Comparison of ENCODE assay signal across 20 cellular contexts in the genomic region with DNA sequence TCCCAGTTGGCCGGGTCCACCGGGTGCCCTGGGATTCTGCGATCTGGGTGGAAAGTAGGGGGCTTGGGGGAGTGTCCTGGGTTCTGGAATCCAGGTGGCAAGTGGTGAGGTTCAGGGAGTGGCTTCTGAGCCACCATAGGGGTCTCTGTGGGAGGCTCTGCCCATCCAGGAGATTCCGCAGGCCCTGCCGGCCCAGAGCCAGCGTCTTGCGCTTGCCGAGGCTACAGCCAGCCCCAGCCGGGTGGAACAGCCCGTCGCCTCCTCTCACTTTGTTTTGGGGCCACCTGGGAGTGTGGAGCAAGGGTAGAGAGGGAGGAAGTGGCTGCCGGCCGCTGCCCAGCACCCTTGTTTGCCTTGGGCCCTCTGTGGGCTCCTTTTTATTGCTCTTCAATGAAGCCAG.
A peak's percentile ranks its signal among the peaks of the same experiment; 100 is the strongest.
DNase-seq lines count a peak whose midpoint lies in the region; ATAC-seq and TF ChIP-seq lines count a peak whose summit lies in the region.
"Had no signal": no experiment of that assay in that cellular context is flagged by ENCODE, and none has a peak within 500 bp of the region (broad histone marks: within the 10 kb centered on the region; RNA-seq: fewer than 3 reads in every experiment).

No MANE protein-coding gene starts in this region.

- H3K36me3 Mint-ChIP-seq in Caco-2 (ENCODE audit: insufficient read depth, unreplicated experiment) = peaks cover 58% of the 10 kb centered on the region
- H3K36me3 Mint-ChIP-seq in activated T-helper 17 cell treated with anti-CD3 and anti-CD28 coated beads, Interleukin-2, amount 50 U/mL, for 72 hours (ENCODE audit: low read depth) = no peaks in the 10 kb centered on the region
- H3K36me3 Mint-ChIP-seq: activated naive CD4-positive, alpha-beta T cell treated with anti-CD3 and anti-CD28 coated beads, Interleukin-2, amount 50 U/mL, for 72 hours; CD4-positive, alpha-beta memory T cell had no signal

- no peak overlapping the region for H3K4ac ChIP-seq in mesenchymal stem cell (ENCODE audit: low read depth in 1 of 2, low read length in 2 of 2)

- H4K8ac ChIP-seq in mesenchymal stem cell (ENCODE audit: low read length) = no peak overlapping the region

- no peak overlapping the region for H4K91ac ChIP-seq in mesenchymal stem cell (ENCODE audit: low read length)

- WGBS in esophagus squamous epithelium, 2 donors = 73% methylated on average over 7 of the region's 13 CpGs; no CpG with 5 or more reads in 1 of the 2 donors
- 95% methylated on average over 12 of the region's 13 CpGs for WGBS in mesenchymal stem cell
- 70 to 86% (median 81%) methylated on average over 10 to 13 of the region's 13 CpGs for WGBS in spleen, 5 donors

- H3K4me1 Mint-ChIP-seq in Caco-2 (ENCODE audit: low read depth, unreplicated experiment) = peaks cover under 1% of the 10 kb centered on the region
- H3K4me1 Mint-ChIP-seq in activated T-helper 17 cell treated with anti-CD3 and anti-CD28 coated beads, Interleukin-2, amount 50 U/mL, for 72 hours = no peaks in the 10 kb centered on the region
- H3K4me1 Mint-ChIP-seq: CD4-positive, alpha-beta memory T cell; central memory CD8-positive, alpha-beta T cell had no signal

- no peak for TF ChIP-seq CTCF in Caco-2 (IDR thresholded peaks at IDR 0.05; ENCODE audit: insufficient read depth in 1 of 2, low read depth in 1 of 2, low read length in 1 of 2, severe bottlenecking in 1 of 2, unreplicated experiment in 1 of 2)
- TF ChIP-seq CTCF in esophagus squamous epithelium (IDR thresholded peaks at IDR 0.05) = no peak
- no peak for TF ChIP-seq CTCF in spleen (IDR thresholded peaks at IDR 0.05 in 8 of 11, conservative IDR thresholded peaks at IDR 0.05 in 3 of 11)

- DNase-seq in Caco-2 (no peak), esophagus squamous epithelium (lab: John Stamatoyannopoulos, UW) (no peak), mesenchymal stem cell (no peak), spleen (no peak), left lobe of liver (ENCODE audit: low spot score) (no peak), HEK293T (ENCODE audit: extremely low spot score) (no peak)
- DNase-seq: activated CD4-positive, alpha-beta T cell treated with anti-CD3 and anti-CD28 coated beads for 1 hour; CD4-positive, alpha-beta memory T cell; GOT3; head of caudate nucleus; kidney glomerular epithelial cell; NCI-H1105; nephron progenitor cell; SHP77; stimulated activated naive CD4-positive, alpha-beta T cell had no signal

- H3K4me1 ChIP-seq in Caco-2 (no peaks in the 10 kb centered on the region), esophagus squamous epithelium (peaks cover 6 to 24% (median 10%) of the 10 kb centered on the region in 3 donors), mesenchymal stem cell (ENCODE audit: control insufficient read depth, insufficient read depth, low read depth, low read length) (peaks cover 5% of the 10 kb centered on the region), spleen (peaks cover 0 to 22% (median 4%) of the 10 kb centered on the region in 6 donors)

- H3K18ac ChIP-seq in mesenchymal stem cell (ENCODE audit: low read depth in 1 of 2, low read length in 2 of 2) = no peak overlapping the region

- no peak overlapping the region for H2BK12ac ChIP-seq in mesenchymal stem cell (ENCODE audit: low read length in 2 of 2)

- H3K27ac ChIP-seq in esophagus squamous epithelium (peak overlapping the region; percentile 59 to 75 (median 69)), mesenchymal stem cell (ENCODE audit: low read length, poor library complexity, severe bottlenecking) (no peak overlapping the region), spleen (peak overlapping the region in 7 of 8 donors; percentile 2 to 62 (median 51))

- H3K4me3 Mint-ChIP-seq in Caco-2 (ENCODE audit: unreplicated experiment) = no peak overlapping the region
- no peak overlapping the region for H3K4me3 Mint-ChIP-seq in activated T-helper 17 cell treated with anti-CD3 and anti-CD28 coated beads, Interleukin-2, amount 50 U/mL, for 72 hours
- H3K4me3 Mint-ChIP-seq: CD4-positive, alpha-beta memory T cell; central memory CD8-positive, alpha-beta T cell; nephron progenitor cell; T-helper 1 cell treated with Interleukin-12 subunit alpha and Interleukin-12 subunit beta and Interleukin-4 antibody, amounts not matched to agents 30 μg/mL and 1 μg/mL, for 36 hours had no signal

- no peak overlapping the region for H2BK15ac ChIP-seq in mesenchymal stem cell (ENCODE audit: low read depth, poor library complexity, severe bottlenecking)

- peak overlapping the region; percentile 20 for H3K27ac Mint-ChIP-seq in Caco-2 (ENCODE audit: unreplicated experiment)
- no peak overlapping the region for H3K27ac Mint-ChIP-seq in activated T-helper 17 cell treated with anti-CD3 and anti-CD28 coated beads, Interleukin-2, amount 50 U/mL, for 72 hours
- H3K27ac Mint-ChIP-seq: activated naive CD4-positive, alpha-beta T cell treated with anti-CD3 and anti-CD28 coated beads, Interleukin-2, amount 50 U/mL, for 72 hours; nephron progenitor cell; T-helper 1 cell treated with Interleukin-12 subunit alpha and Interleukin-12 subunit beta and Interleukin-4 antibody, amounts not matched to agents 30 μg/mL and 1 μg/mL, for 36 hours had no signal

- no peaks in the 10 kb centered on the region for H3K9me3 ChIP-seq in Caco-2
- H3K9me3 ChIP-seq in esophagus squamous epithelium = no peaks in the 10 kb centered on the region
- no peaks in the 10 kb centered on the region for H3K9me3 ChIP-seq in mesenchymal stem cell (ENCODE audit: control insufficient read depth, low read length)
- no peaks in the 10 kb centered on the region for H3K9me3 ChIP-seq in spleen

- no peak overlapping the region for H2BK120ac ChIP-seq in mesenchymal stem cell (ENCODE audit: low read depth, low read length)

- H2AK5ac ChIP-seq in mesenchymal stem cell (ENCODE audit: low read length, severe bottlenecking) = no peak overlapping the region

- H3K23ac ChIP-seq in mesenchymal stem cell (ENCODE audit: low read length in 2 of 2) = no peak overlapping the region

- intact Hi-C loops in Caco-2 (cut with micrococcal nuclease; ENCODE audit: unreplicated experiment) (no loop called here), esophagus squamous epithelium (cut with DNase I) (no loop called here), spleen (cut with DNase I; ENCODE audit: low total_unique reads) (no loop called here)

- no peaks in the 10 kb centered on the region for H3K27me3 Mint-ChIP-seq in Caco-2 (ENCODE audit: insufficient read depth, unreplicated experiment)
- no peaks in the 10 kb centered on the region for H3K27me3 Mint-ChIP-seq in activated T-helper 17 cell treated with anti-CD3 and anti-CD28 coated beads, Interleukin-2, amount 50 U/mL, for 72 hours
- H3K27me3 Mint-ChIP-seq: CD4-positive, alpha-beta memory T cell; central memory CD8-positive, alpha-beta T cell had no signal

- peak overlapping the region; percentile 30 for H3K9ac ChIP-seq in mesenchymal stem cell (ENCODE audit: low read length)

- CTCF ChIA-PET in Caco-2 (lab: Charles Lee) (no interaction called here), HEK293T (lab: Yijun Ruan, JAX) (no interaction called here)

- ATAC-seq in left lobe of liver (no peak), GM18520 (IDR thresholded peaks at IDR 0.05; ENCODE audit: unreplicated experiment) (no peak)
- no peak for ATAC-seq in activated T-helper 17 cell treated with anti-CD3 and anti-CD28 coated beads, Interleukin-2, amount 50 U/mL, for 72 hours (replicated peaks)
- ATAC-seq: activated naive CD4-positive, alpha-beta T cell treated with anti-CD3 and anti-CD28 coated beads, Interleukin-2, amount 50 U/mL, for 72 hours had no signal

- H3K4me3 ChIP-seq in Caco-2 (ENCODE audit: low read depth, low read length) = no peak overlapping the region
- H3K4me3 ChIP-seq in esophagus squamous epithelium = no peak overlapping the region
- H3K4me3 ChIP-seq in mesenchymal stem cell (ENCODE audit: insufficient read depth in 1 of 2, low read depth in 1 of 2, low read length in 2 of 2) = peak overlapping the region in 1 of 2 experiments; percentile 34
- H3K4me3 ChIP-seq in spleen = no peak overlapping the region

- peaks cover 25% of the 10 kb centered on the region for H3K36me3 ChIP-seq in Caco-2 (ENCODE audit: control insufficient read depth, insufficient read depth, low read length)
- peaks cover 0 to 56% (median 5%) of the 10 kb centered on the region in 3 donors for H3K36me3 ChIP-seq in esophagus squamous epithelium
- H3K36me3 ChIP-seq in mesenchymal stem cell (ENCODE audit: control insufficient read depth in 1 of 2, insufficient read depth in 2 of 2, low read depth in 1 of 2, low read length in 2 of 2) = peaks cover 21 to 52% of the 10 kb centered on the region in 2 experiments
- H3K36me3 ChIP-seq in spleen = peaks cover 0 to 21% (median 0%) of the 10 kb centered on the region in 6 donors

- H2AFZ ChIP-seq in mesenchymal stem cell (ENCODE audit: low read depth, low read length) = no peak overlapping the region

- no peaks in the 10 kb centered on the region for H3K27me3 ChIP-seq in Caco-2 (replicated peaks; ENCODE audit: control insufficient read depth, insufficient read depth, low read length)
- H3K27me3 ChIP-seq in esophagus squamous epithelium = no peaks in the 10 kb centered on the region
- H3K27me3 ChIP-seq in mesenchymal stem cell (ENCODE audit: control insufficient read depth in 1 of 2, insufficient read depth in 1 of 2, low read length in 2 of 2) = no peaks in the 10 kb centered on the region
- H3K27me3 ChIP-seq in spleen (replicated peaks in 1 of 7) = peaks cover 0 to 5% (median 0%) of the 10 kb centered on the region in 7 donors

- no peak overlapping the region for H2BK5ac ChIP-seq in mesenchymal stem cell (ENCODE audit: low read depth, low read length, poor library complexity, severe bottlenecking)

- no peaks in the 10 kb centered on the region for H3K9me3 Mint-ChIP-seq in Caco-2 (ENCODE audit: unreplicated experiment)
- no peaks in the 10 kb centered on the region for H3K9me3 Mint-ChIP-seq in activated T-helper 17 cell treated with anti-CD3 and anti-CD28 coated beads, Interleukin-2, amount 50 U/mL, for 72 hours
- H3K9me3 Mint-ChIP-seq: activated naive CD4-positive, alpha-beta T cell treated with anti-CD3 and anti-CD28 coated beads, Interleukin-2, amount 50 U/mL, for 72 hours; CD4-positive, alpha-beta memory T cell; central memory CD8-positive, alpha-beta T cell; nephron progenitor cell; T-helper 1 cell treated with Interleukin-12 subunit alpha and Interleukin-12 subunit beta and Interleukin-4 antibody, amounts not matched to agents 30 μg/mL and 1 μg/mL, for 36 hours had no signal

- no TSS peak for BruUV-seq in Caco-2 (replicated peaks; lab: Mats Ljungman, UMichigan)

- no peak overlapping the region for H3K14ac ChIP-seq in mesenchymal stem cell (ENCODE audit: low read length in 2 of 2)

- TF ChIP-seq POLR2A in esophagus squamous epithelium (IDR thresholded peaks at IDR 0.05) (no peak), spleen (IDR thresholded peaks at IDR 0.05) (no peak)

- H3K79me1 ChIP-seq in mesenchymal stem cell (replicated peaks; ENCODE audit: low read length, poor library complexity, severe bottlenecking) = peaks cover 25% of the 10 kb centered on the region

- POLR2A ChIA-PET in Caco-2 (lab: Charles Lee) (no interaction called here), HEK293T (lab: Yijun Ruan, JAX) (no interaction called here)

- no peak overlapping the region for H3K4me2 ChIP-seq in mesenchymal stem cell (ENCODE audit: low read length, poor library complexity, severe bottlenecking)

TF ChIP-seq in HEK293T, 16 proteins besides CTCF, POLR2A, EP300 and RAD21 (continues in another document):
- TF ChIP-seq SUZ12 (IDR thresholded peaks at IDR 0.05) (no peak), BHLHE40 (IDR thresholded peaks at IDR 0.05; ENCODE audit: borderline replicate concordance) (no peak), TARDBP (IDR thresholded peaks at IDR 0.05) (no peak)
